In the genomic region with DNA sequence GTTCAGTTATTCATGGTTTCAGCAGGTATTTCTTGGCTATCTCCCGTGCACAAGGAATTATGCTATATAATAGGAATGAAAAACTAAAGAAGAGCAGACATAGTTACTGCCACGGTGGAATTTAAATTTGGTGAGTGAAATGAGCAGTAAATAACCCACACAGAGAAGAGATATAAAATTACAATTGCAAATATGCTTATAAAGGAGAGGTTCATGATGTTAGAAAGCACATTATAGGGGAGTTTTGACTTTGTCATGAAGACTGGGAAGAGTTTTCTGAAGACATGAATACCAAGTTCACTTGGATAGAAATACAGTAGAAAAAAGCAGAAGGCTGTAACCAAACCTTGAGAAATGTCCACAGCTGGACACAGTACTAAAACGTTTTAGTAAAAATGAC, we compare ENCODE assay signal across 34 cellular contexts.
"Had no signal": no experiment of that assay in that cellular context is flagged by ENCODE, and none has a peak within 500 bp of the region (broad histone marks: within the 10 kb centered on the region; RNA-seq: fewer than 3 reads in every experiment).

No MANE protein-coding gene starts in this region.

- H3K4me2 ChIP-seq: KMS-11 had no signal

- H3K27me3 ChIP-seq: MG63 had no signal

- H3K4me3 ChIP-seq: MG63 had no signal

- H3K9me3 ChIP-seq: MG63 had no signal

- H3K27ac ChIP-seq: KMS-11 had no signal

- H3K36me3 ChIP-seq: MG63 had no signal

- DNase-seq: Karpas-422, Kasumi-1, KG1, MG63, MM.1S, MV-4-11, NCI-H1048, NCI-H1092, NCI-H1092 treated with DMSO at 0.1 percent for 48 hours, NCI-H1105, NCI-H1105 treated with DMSO at 0.1 percent for 48 hours, NCI-H1417, NCI-H1417 treated with DMSO at 0.1 percent for 48 hours, NCI-H1436, NCI-H1436 treated with DMSO at 0.1 percent for 48 hours, NCI-H146, NCI-H1694, NCI-H1694 treated with DMSO at 0.1 percent for 48 hours, NCI-H187, NCI-H187 treated with DMSO at 0.1 percent for 48 hours, NCI-H1930, NCI-H2029, NCI-H2029 treated with DMSO at 0.1 percent for 48 hours, NCI-H2081, NCI-H2081 treated with DMSO at 0.1 percent for 48 hours, NCI-H2107, NCI-H2171, NCI-H2171 treated with DMSO at 0.1 percent for 48 hours, NCI-H2227 treated with DMSO at 0.1 percent for 48 hours, NCI-H226, NCI-H345, NCI-H446, NCI-H446 treated with DMSO at 0.1 percent for 48 hours had no signal

- H3K9ac ChIP-seq: KMS-11 had no signal
